1 cellular context compared by ENCODE assay signal in genomic region chrX:41334866-41335589, GRCh38.
A peak's percentile ranks its signal among the peaks of the same experiment; 100 is the strongest.
TF ChIP-seq lines count a peak whose summit lies in the region.

No MANE protein-coding gene starts in this region.

TF ChIP-seq in K562, 482 proteins besides CTCF, POLR2A, EP300 and RAD21 (continued from another document and continues in another):
- TF ChIP-seq ZBTB40 (IDR thresholded peaks at IDR 0.05), result no peak
- no peak for TF ChIP-seq ZBTB40 (CRISPR knock-in tag; IDR thresholded peaks at IDR 0.05)
- TF ChIP-seq CCNT2 (IDR thresholded peaks at IDR 0.05; ENCODE audit: borderline replicate concordance, extremely low read depth, insufficient read length, low read depth, low read length), result peak; percentile 10
- TF ChIP-seq MTA2 (IDR thresholded peaks at IDR 0.05; ENCODE audit: low read depth), result no peak
- TF ChIP-seq ZMIZ1 (IDR thresholded peaks at IDR 0.05; ENCODE audit: low read depth in 2 of 2, low read length in 2 of 2), result 0 out of 4 replicates have a peak, but pooled peaks of 1 of the 2 experiments have one; percentile 7
- TF ChIP-seq ELK3 (CRISPR knock-in tag; IDR thresholded peaks at IDR 0.05), result no peak
- TF ChIP-seq ZBTB9 (CRISPR knock-in tag; IDR thresholded peaks at IDR 0.05), result 0 out of 2 replicates have a peak, but pooled peaks have one; percentile 40
- TF ChIP-seq ZNF561 (CRISPR knock-in tag; conservative IDR thresholded peaks at IDR 0.05), result no peak
- TF ChIP-seq CBX2 (IDR thresholded peaks at IDR 0.05; ENCODE audit: insufficient read depth, low read length, poor library complexity, severe bottlenecking), result no peak
- TF ChIP-seq CREBBP (IDR thresholded peaks at IDR 0.05; ENCODE audit: low read depth, low read length), result no peak
- TF ChIP-seq PML (IDR thresholded peaks at IDR 0.05; ENCODE audit: low read length), result no peak
- no peak for TF ChIP-seq DACH1 (IDR thresholded peaks at IDR 0.05; ENCODE audit: partially characterized antibody)
- no peak for TF ChIP-seq PHF8 (IDR thresholded peaks at IDR 0.05; ENCODE audit: borderline replicate concordance, low read length)
- TF ChIP-seq ZBTB7A (IDR thresholded peaks at IDR 0.05; ENCODE audit: borderline replicate concordance, control insufficient read depth, low read depth, low read length), result peak; percentile 65; the same call in 1 of the 2 replicates
- no peak for TF ChIP-seq TCF15 (CRISPR knock-in tag; IDR thresholded peaks at IDR 0.05)
- TF ChIP-seq USF1 (CRISPR knock-in tag; IDR thresholded peaks at IDR 0.05), result no peak
- TF ChIP-seq TAF1 (IDR thresholded peaks at IDR 0.05; ENCODE audit: control insufficient read depth, extremely low read depth, insufficient read depth, low read length, severe bottlenecking), result peak; percentile 27
- no peak for TF ChIP-seq ZNF609 (CRISPR knock-in tag; IDR thresholded peaks at IDR 0.05; ENCODE audit: borderline replicate concordance)
- 0 out of 4 replicates have a peak, but pooled peaks of 1 of the 2 experiments have one; percentile 7 for TF ChIP-seq BCLAF1 (IDR thresholded peaks at IDR 0.05; ENCODE audit: borderline replicate concordance in 1 of 2, control insufficient read depth in 1 of 2, low read depth in 2 of 2, low read length in 1 of 2)
- no peak for TF ChIP-seq EP400 (IDR thresholded peaks at IDR 0.05)
